15 cellular contexts compared by ENCODE assay signal in genomic region chr3:183260167-183260904, GRCh38. TPM values are rescaled to one million over a fixed set of nuclear protein-coding genes. Genes with fewer than 3 reads are reported as not detected.
A peak's percentile ranks its signal among the peaks of the same experiment; 100 is the strongest.
DNase-seq lines count a peak whose midpoint lies in the region; ATAC-seq and TF ChIP-seq lines count a peak whose summit lies in the region.
"Had no signal": no experiment of that assay in that cellular context is flagged by ENCODE, and none has a peak within 500 bp of the region (broad histone marks: within the 10 kb centered on the region; RNA-seq: fewer than 3 reads in every experiment).

No MANE protein-coding gene starts in this region.

- no peaks in the 10 kb centered on the region for H3K9me2 ChIP-seq in SK-N-SH

- ATAC-seq in SK-N-SH treated with all-trans-retinoic acid at 6 μM for 48 hours: no peak
- peak; percentile 64 to 83 for ATAC-seq in upper lobe of left lung (ENCODE audit: low FRiP score in 2 of 2)

- TF ChIP-seq POLR2A in upper lobe of left lung (IDR thresholded peaks at IDR 0.05): peak in 1 of 4 donors; percentile 48

- CTCF ChIA-PET in SK-N-SH (lab: Yijun Ruan, JAX): interaction anchor here (1.1 to 1.7 kb wide), 3 partner anchors 76 to 122 kb away, joined by 3 to 5 read pairs (median 4); no protein-coding TSS in a partner anchor

- peaks cover 26% of the 10 kb centered on the region for H3K4me1 Mint-ChIP-seq in mesothelial cell of epicardium

- no peaks in the 10 kb centered on the region for H4K20me1 ChIP-seq in SK-N-SH (ENCODE audit: insufficient read depth)

- H2AFZ ChIP-seq in SK-N-SH (ENCODE audit: low read depth): no peak overlapping the region

- H3K9ac ChIP-seq in SK-N-SH: no peak overlapping the region
- peak overlapping the region; percentile 9 to 44 for H3K9ac ChIP-seq in duodenal mucosa (ENCODE audit: low read depth in 1 of 2, low read length in 2 of 2)

- H3K4me3 ChIP-seq in SK-N-SH (ENCODE audit: low read depth in 2 of 2, low read length in 1 of 2) (no peak overlapping the region), duodenal mucosa (ENCODE audit: low read depth in 1 of 2, low read length in 2 of 2) (peak overlapping the region; percentile 1 to 47), upper lobe of left lung (no peak overlapping the region)
- H3K4me3 ChIP-seq: ovary had no signal

- H3K36me3 ChIP-seq in SK-N-SH (replicated peaks in 1 of 2; ENCODE audit: control insufficient read depth in 1 of 2, insufficient read depth in 2 of 2, low read length in 1 of 2) (peaks cover 3% of the 10 kb centered on the region in 2 experiments), duodenal mucosa (ENCODE audit: control insufficient read depth in 1 of 2, insufficient read depth in 2 of 2, low read length in 2 of 2) (no peaks in the 10 kb centered on the region), upper lobe of left lung (no peaks in the 10 kb centered on the region)
- H3K36me3 ChIP-seq: ovary had no signal

- H3F3A ChIP-seq in SK-N-SH (replicated peaks; ENCODE audit: insufficient read depth): peaks cover 6% of the 10 kb centered on the region

- H3K4me2 ChIP-seq in SK-N-SH: peak overlapping the region; percentile 10; the same call in 1 of the 2 replicates

- no peaks in the 10 kb centered on the region for H3K9me3 ChIP-seq in SK-N-SH
- H3K9me3 ChIP-seq in duodenal mucosa (ENCODE audit: control insufficient read depth in 1 of 2, low read length in 2 of 2): no peaks in the 10 kb centered on the region
- no peaks in the 10 kb centered on the region for H3K9me3 ChIP-seq in upper lobe of left lung
- H3K9me3 ChIP-seq: ovary had no signal

- DNase-seq in SK-N-SH (no peak), mesothelial cell of epicardium (ENCODE audit: low spot score in 2 of 2, unreplicated experiment in 2 of 2) (no peak), upper lobe of left lung (no peak), SHP77 treated with DMSO at 0.1 percent for 48 hours (lab: John Stamatoyannopoulos, UW) (no peak), NCI-H1417 treated with DMSO at 0.1 percent for 48 hours (lab: John Stamatoyannopoulos, UW) (no peak)
- no peak for DNase-seq in activated CD8-positive, alpha-beta memory T cell treated with anti-CD3 and anti-CD28 coated beads, Interleukin-2, amount 50 U/mL, for 4 hours
- DNase-seq: 8988T; effector CD8-positive, alpha-beta T cell; EL; H7; NCI-H1436; ovary had no signal

- H3K4me1 ChIP-seq in SK-N-SH (ENCODE audit: control insufficient read depth in 1 of 2, insufficient read depth in 2 of 2, low read depth in 1 of 2, low read length in 1 of 2) (peaks cover 0 to 12% of the 10 kb centered on the region in 2 experiments; a peak in 2 of 4 replicates), duodenal mucosa (ENCODE audit: control insufficient read depth in 1 of 2, insufficient read depth in 2 of 2, low read length in 2 of 2) (peaks cover 59 to 68% of the 10 kb centered on the region in 2 donors), upper lobe of left lung (peaks cover 30 to 48% (median 43%) of the 10 kb centered on the region in 4 donors)

- peaks cover 37% of the 10 kb centered on the region for H3K79me2 ChIP-seq in SK-N-SH (ENCODE audit: insufficient read depth)

- H3K27ac ChIP-seq in SK-N-SH (ENCODE audit: low read depth in 2 of 2, low read length in 1 of 2) (peak overlapping the region; percentile 47 to 72), duodenal mucosa (ENCODE audit: low read depth, low read length) (no peak overlapping the region), upper lobe of left lung (peak overlapping the region; percentile 20 to 75 (median 64))
- H3K27ac ChIP-seq: ovary had no signal

- no peaks in the 10 kb centered on the region for H3K27me3 ChIP-seq in SK-N-SH (ENCODE audit: insufficient read depth)
- no peaks in the 10 kb centered on the region for H3K27me3 ChIP-seq in duodenal mucosa (ENCODE audit: control insufficient read depth in 1 of 2, insufficient read depth in 2 of 2, low read length in 2 of 2)
- no peaks in the 10 kb centered on the region for H3K27me3 ChIP-seq in upper lobe of left lung
- H3K27me3 ChIP-seq: ovary had no signal

- H3K27ac Mint-ChIP-seq in mesothelial cell of epicardium: peak overlapping the region; percentile 34
- H3K27ac Mint-ChIP-seq: activated naive CD4-positive, alpha-beta T cell treated with anti-CD3 and anti-CD28 coated beads, Interleukin-2, amount 50 U/mL, for 24 hours had no signal

- H3K27me3 Mint-ChIP-seq in mesothelial cell of epicardium (ENCODE audit: low read depth): no peaks in the 10 kb centered on the region

- TF ChIP-seq CTCF in SK-N-SH (IDR thresholded peaks at IDR 0.05) (no peak), mesothelial cell of epicardium (IDR thresholded peaks at IDR 0.05; ENCODE audit: unreplicated experiment) (no peak), upper lobe of left lung (IDR thresholded peaks at IDR 0.05) (no peak)

- POLR2A ChIA-PET in SK-N-SH (lab: Yijun Ruan, JAX): no interaction called here

- TF ChIP-seq RAD21 in SK-N-SH (IDR thresholded peaks at IDR 0.05; ENCODE audit: low read length): no peak

- H3K36me3 Mint-ChIP-seq in mesothelial cell of epicardium: peaks cover 3% of the 10 kb centered on the region

- 89% methylated on average over 4 of the region's 7 CpGs for WGBS in SK-N-SH (ENCODE audit: low lambda C conversion rate)
- 54% methylated on average over 7 of the region's 7 CpGs for WGBS in upper lobe of left lung, 2 donors

- TF ChIP-seq EP300 in SK-N-SH (IDR thresholded peaks at IDR 0.05; ENCODE audit: borderline replicate concordance in 1 of 2, low read depth in 1 of 2, low read length in 1 of 2) (no peak), upper lobe of left lung (IDR thresholded peaks at IDR 0.05) (no peak)

- H3K4me3 Mint-ChIP-seq in mesothelial cell of epicardium: no peak overlapping the region
- H3K4me3 Mint-ChIP-seq: activated naive CD4-positive, alpha-beta T cell treated with anti-CD3 and anti-CD28 coated beads, Interleukin-2, amount 50 U/mL, for 24 hours had no signal

- no peaks in the 10 kb centered on the region for H3K9me3 Mint-ChIP-seq in mesothelial cell of epicardium
- H3K9me3 Mint-ChIP-seq: activated naive CD4-positive, alpha-beta T cell treated with anti-CD3 and anti-CD28 coated beads, Interleukin-2, amount 50 U/mL, for 24 hours had no signal

TF ChIP-seq in SK-N-SH, 30 proteins besides CTCF, POLR2A, EP300 and RAD21 (continues in another document):
- TF ChIP-seq FOXM1 (IDR thresholded peaks at IDR 0.05; ENCODE audit: low read depth) (no peak), EZH2phosphoT487 (IDR thresholded peaks at IDR 0.05; ENCODE audit: borderline replicate concordance, low read depth) (no peak), JUND (IDR thresholded peaks at IDR 0.05) (no peak), FOSL2 (IDR thresholded peaks at IDR 0.05; ENCODE audit: borderline replicate concordance, low read depth) (no peak), RFX5 (IDR thresholded peaks at IDR 0.05; ENCODE audit: low read length) (no peak), RCOR1 (IDR thresholded peaks at IDR 0.05; ENCODE audit: low read length) (no peak), GATA2 (CRISPR knock-in tag; IDR thresholded peaks at IDR 0.05) (no peak), RXRA (IDR thresholded peaks at IDR 0.05; ENCODE audit: borderline replicate concordance, low read depth) (no peak), FOXJ3 (CRISPR knock-in tag; IDR thresholded peaks at IDR 0.05) (no peak), YY1 (IDR thresholded peaks at IDR 0.05; ENCODE audit: low read depth) (no peak)

TF ChIP-seq in SK-N-SH treated with all-trans-retinoic acid at 6 μM for 48 hours, 23 proteins besides CTCF, POLR2A, EP300 and RAD21:
- no peak for TF ChIP-seq SNAI2 (CRISPR knock-in tag; IDR thresholded peaks at IDR 0.05)
- TF ChIP-seq BACH2 (CRISPR knock-in tag; IDR thresholded peaks at IDR 0.05; ENCODE audit: borderline replicate concordance): no peak
TF ChIP-seq in SK-N-SH treated with all-trans-retinoic acid at 6 μM for 48 hours: peak in this region for 0.

RNA-seq across cellular contexts. Expression of gene B3GNT5, which starts 7.3 kb away (rescaled TPM):
- 4.7 and 6.0 TPM in 2 replicates for polyA plus RNA-seq in SK-N-SH (2012; rRNA removed)
- 6.9 and 8.4 TPM in 2 replicates for polyA plus RNA-seq in SK-N-SH (2012; cell fraction: cytosol; rRNA removed)
- 2.6 and 5.7 TPM in 2 replicates for polyA plus RNA-seq in SK-N-SH (2012; cell fraction: nucleus; rRNA removed)
- 28.8 to 29.1 TPM (median 29.1 TPM) in 3 replicates for total RNA-seq in mesothelial cell of epicardium
- total RNA-seq in upper lobe of left lung: 10 to 100 TPM; 15.7 to 44.5 (median 28.3) TPM

Comparison
In these comparisons a context has a peak if more than half of its experiments do, and no peak if none do; other contexts are left out.
1. H3K4me3 ChIP-seq: peak in duodenal mucosa (2 of 2); none in SK-N-SH (0 of 2) and upper lobe of left lung (0 of 4).